In genomic region chr5:1851290-1851934, GRCh38 we compare ENCODE assay signal across 31 cellular contexts. TPM values are rescaled to one million over a fixed set of nuclear protein-coding genes. Genes with fewer than 3 reads are reported as not detected.
DNase-seq lines count a peak whose midpoint lies in the region; ATAC-seq and TF ChIP-seq lines count a peak whose summit lies in the region.
"Had no signal": no experiment of that assay in that cellular context is flagged by ENCODE, and none has a peak within 500 bp of the region (broad histone marks: within the 10 kb centered on the region; RNA-seq: fewer than 3 reads in every experiment).

No MANE protein-coding gene starts in this region.

- H3K9me3 Mint-ChIP-seq in nephron, result peaks cover 2% of the 10 kb centered on the region
- H3K9me3 Mint-ChIP-seq: activated CD4-positive, alpha-beta memory T cell treated with anti-CD3 and anti-CD28 coated beads for 36 hours had no signal

- H3K36me3 ChIP-seq in IMR-90 (ENCODE audit: control insufficient read depth, insufficient read depth, low read length) (no peaks in the 10 kb centered on the region), iPS DF 6.9 (ENCODE audit: control insufficient read depth, insufficient read depth, low read length) (no peaks in the 10 kb centered on the region; the same call in 1 of the 2 replicates)
- H3K36me3 ChIP-seq: lower lobe of right lung, uterus had no signal

- no peak overlapping the region for H4K91ac ChIP-seq in IMR-90 (ENCODE audit: insufficient read depth, low read depth, low read length)

- H3K4me1 ChIP-seq in IMR-90 (ENCODE audit: control insufficient read depth, insufficient read depth, low read length) (no peaks in the 10 kb centered on the region), iPS DF 6.9 (ENCODE audit: control insufficient read depth, insufficient read depth, low read length) (peaks cover 4% of the 10 kb centered on the region)
- H3K4me1 ChIP-seq: Caco-2, lower lobe of right lung had no signal

- H2BK120ac ChIP-seq in IMR-90 (ENCODE audit: low read depth, low read length), result no peak overlapping the region

- H3K4me1 Mint-ChIP-seq in nephron, result no peaks in the 10 kb centered on the region

- BruUV-seq in IMR-90 (replicated peaks; lab: Mats Ljungman, UMichigan), result no TSS peak

- no peak for TF ChIP-seq CTCF in IMR-90 (conservative IDR thresholded peaks at IDR 0.05; ENCODE audit: low read depth, low read length)
- TF ChIP-seq CTCF in nephron (IDR thresholded peaks at IDR 0.05; ENCODE audit: unreplicated experiment in 3 of 3), result no peak

- H4K20me1 ChIP-seq in IMR-90 (ENCODE audit: insufficient read depth, low read length), result no peaks in the 10 kb centered on the region

- H3K4me2 ChIP-seq in IMR-90 (ENCODE audit: low read depth, low read length), result no peak overlapping the region

- CTCF ChIA-PET in IMR-90 (lab: Yijun Ruan, JAX), result no interaction called here

- TF ChIP-seq RAD21 in IMR-90 (IDR thresholded peaks at IDR 0.05; ENCODE audit: low read length), result no peak

- H4K8ac ChIP-seq in IMR-90 (ENCODE audit: low read depth in 2 of 2, low read length in 2 of 2), result no peak overlapping the region

- peak overlapping the region; percentile 30 to 66 (median 55) for H3K4me3 Mint-ChIP-seq in nephron
- H3K4me3 Mint-ChIP-seq: activated CD4-positive, alpha-beta memory T cell treated with anti-CD3 and anti-CD28 coated beads for 36 hours; activated naive CD8-positive, alpha-beta T cell had no signal

- H3K56ac ChIP-seq in IMR-90 (ENCODE audit: extremely low read depth, insufficient read depth, low read length), result no peak overlapping the region

- no peak overlapping the region for H2AK9ac ChIP-seq in IMR-90 (replicated peaks; ENCODE audit: low read depth, low read length, poor library complexity)

- H3K27me3 ChIP-seq in IMR-90 (ENCODE audit: control insufficient read depth, insufficient read depth, low read length) (peaks cover 76% of the 10 kb centered on the region), iPS DF 6.9 (ENCODE audit: control insufficient read depth, insufficient read depth, low read length) (peaks cover 18% of the 10 kb centered on the region; the same call in 1 of the 2 replicates)

- H3K4me3 ChIP-seq in IMR-90 (ENCODE audit: insufficient read depth, low read depth, low read length) (no peak overlapping the region), iPS DF 6.9 (ENCODE audit: low read length) (peak overlapping the region; percentile 9; the same call in 1 of the 2 replicates)
- H3K4me3 ChIP-seq: GM12878, lower lobe of right lung, uterus had no signal

- no peak overlapping the region for H3K4ac ChIP-seq in IMR-90 (ENCODE audit: low read depth, low read length)

- 0% methylated on average over 6 of the region's 34 CpGs; no CpG with 5 or more reads in 1 of the 2 experiments for WGBS in IMR-90 (ENCODE audit: extremely low coverage in 2 of 2, insufficient read length in 1 of 2), 2 experiments
- WGBS in iPS DF 6.9 (ENCODE audit: insufficient coverage, insufficient read length), result no CpG with 5 or more reads among the region's 34 CpGs

- H3K18ac ChIP-seq in IMR-90 (ENCODE audit: low read depth, low read length), result no peak overlapping the region

- H3K27ac ChIP-seq in IMR-90 (ENCODE audit: insufficient read depth, low read length) (no peak overlapping the region), iPS DF 6.9 (ENCODE audit: low read length) (no peak overlapping the region)
- H3K27ac ChIP-seq: lower lobe of right lung, uterus had no signal

- no peak overlapping the region for H3K9ac ChIP-seq in IMR-90 (ENCODE audit: low read depth, low read length)

- H3K36me3 Mint-ChIP-seq in nephron (ENCODE audit: low read depth), result no peaks in the 10 kb centered on the region
- H3K36me3 Mint-ChIP-seq: activated CD4-positive, alpha-beta memory T cell treated with anti-CD3 and anti-CD28 coated beads for 36 hours; activated naive CD8-positive, alpha-beta T cell had no signal

- dilution Hi-C loops in IMR-90 (cut with HindIII; ENCODE audit: low sequenced_read_pairs, unreplicated experiment), result no loop called here

- in situ Hi-C loops in IMR-90 (cut with MboI; ENCODE audit: low sequenced_read_pairs), result no loop called here

- H2BK20ac ChIP-seq in IMR-90 (ENCODE audit: low read depth, low read length), result no peak overlapping the region

- no peaks in the 10 kb centered on the region for H3K79me1 ChIP-seq in IMR-90 (ENCODE audit: low read depth in 1 of 2, low read length in 2 of 2)

- TF ChIP-seq POLR2A in IMR-90 (IDR thresholded peaks at IDR 0.05; ENCODE audit: low read depth, low read length), result no peak

- H2AFZ ChIP-seq in IMR-90 (replicated peaks; ENCODE audit: low read length, poor library complexity), result peak overlapping the region; percentile 51

- 0 out of 2 replicates have a peak, but pooled peaks have one; percentile 22 for ATAC-seq in IMR-90 (ENCODE audit: low read depth)
- ATAC-seq in GM21737 (IDR thresholded peaks at IDR 0.05; ENCODE audit: unreplicated experiment), result no peak
- no peak for ATAC-seq in activated CD4-positive, CD25-positive, alpha-beta regulatory T cell treated with anti-CD3 and anti-CD28 coated beads, Interleukin-2, amount 50 U/mL, for 24 hours
- ATAC-seq: GM12878, lower lobe of right lung had no signal

- no peak overlapping the region for H3K27ac Mint-ChIP-seq in nephron
- H3K27ac Mint-ChIP-seq: activated CD4-positive, alpha-beta memory T cell treated with anti-CD3 and anti-CD28 coated beads for 36 hours; activated naive CD8-positive, alpha-beta T cell had no signal

- no peak overlapping the region for H3K23ac ChIP-seq in IMR-90 (ENCODE audit: low read depth, low read length)

- no peak overlapping the region for H3K14ac ChIP-seq in IMR-90 (replicated peaks; ENCODE audit: low read depth, low read length)

- no peak overlapping the region for H4K5ac ChIP-seq in IMR-90 (ENCODE audit: low read depth, low read length)

- H3K9me1 ChIP-seq in IMR-90 (ENCODE audit: insufficient read depth, low read length), result no peaks in the 10 kb centered on the region

- POLR2A ChIA-PET in IMR-90 (lab: Charles Lee; ENCODE audit: unreplicated experiment), result no interaction called here

- peak; percentile 70 for DNase-seq in DMS79 treated with DMSO at 0.1 percent for 48 hours (lab: John Stamatoyannopoulos, UW)
- DNase-seq in IMR-90, result no peak
- no peak for DNase-seq in iPS DF 6.9 (ENCODE audit: low read depth, low spot score)
- no peak for DNase-seq in activated T-cell treated with anti-CD3 and anti-CD28 coated beads, Interleukin-2, amount 50 U/mL, for 48 hours
- no peak for DNase-seq in stimulated activated CD8-positive, alpha-beta memory T cell treated with anti-CD3 and anti-CD28 coated beads, Interleukin-4, amount 100 ng/mL, for 48 hours
- DNase-seq: activated CD4-positive, alpha-beta memory T cell treated with anti-CD3 and anti-CD28 coated beads for 36 hours; aorta; C1 segment of cervical spinal cord; Caco-2; central memory CD4-positive, alpha-beta T cell; glutamatergic neuron; islet precursor cell; Karpas-422; lower lobe of right lung; NCI-H187; NCI-H226; NCI-H82; nucleus accumbens; SHP77; SW 1271; T1000; uterus had no signal

- H3K9me3 ChIP-seq in IMR-90 (ENCODE audit: control insufficient read depth, insufficient read depth, low read length) (no peaks in the 10 kb centered on the region; the same call in 1 of the 2 replicates), iPS DF 6.9 (ENCODE audit: control insufficient read depth, insufficient read depth, low read length) (no peaks in the 10 kb centered on the region)
- H3K9me3 ChIP-seq: Caco-2, lower lobe of right lung, uterus had no signal

- H2BK5ac ChIP-seq in IMR-90 (ENCODE audit: low read depth, low read length, poor library complexity, severe bottlenecking), result no peak overlapping the region

- no peak overlapping the region for H2AK5ac ChIP-seq in IMR-90 (ENCODE audit: low read depth, low read length)

- no peak overlapping the region for H2BK15ac ChIP-seq in IMR-90 (ENCODE audit: low read depth, low read length)

- H3K27me3 Mint-ChIP-seq in nephron (ENCODE audit: low read depth), result peaks cover 92% of the 10 kb centered on the region

- intact Hi-C loops in IMR-90 (cut with micrococcal nuclease), result no loop called here

TF ChIP-seq in IMR-90, 13 proteins besides CTCF, POLR2A, EP300 and RAD21 (continues in another document):
- TF ChIP-seq SMC3 (IDR thresholded peaks at IDR 0.05; ENCODE audit: low read depth, low read length) (no peak), BHLHE40 (IDR thresholded peaks at IDR 0.05; ENCODE audit: low read depth, low read length) (no peak), CHD1 (IDR thresholded peaks at IDR 0.05; ENCODE audit: low read depth, low read length) (no peak), NFE2L2 (IDR thresholded peaks at IDR 0.05; ENCODE audit: low read depth, low read length) (no peak), MAFK (IDR thresholded peaks at IDR 0.05; ENCODE audit: low read depth, low read length) (no peak), ELK1 (IDR thresholded peaks at IDR 0.05; ENCODE audit: borderline replicate concordance, low read depth, low read length) (no peak), MAZ (IDR thresholded peaks at IDR 0.05; ENCODE audit: borderline replicate concordance, low read depth, low read length) (no peak)

RNA-seq across cellular contexts. Expression of gene IRX4, which starts 31.3 kb away (rescaled TPM):
- total RNA-seq in IMR-90 (2012; rRNA removed), result not detected in 2 replicates
- polyA plus RNA-seq in IMR-90 (2012; rRNA removed), result not detected in 2 replicates
- polyA plus RNA-seq in IMR-90 (2012; cell fraction: cytosol; rRNA removed), result 0.04 and 0.07 TPM in 2 replicates
- polyA plus RNA-seq in IMR-90 (2012; cell fraction: nucleus; rRNA removed; ENCODE audit: low replicate concordance), result 0.18 and 0.25 TPM in 2 replicates
- total RNA-seq: activated CD4-positive, alpha-beta memory T cell treated with anti-CD3 and anti-CD28 coated beads for 36 hours; aorta; Caco-2; dermis microvascular lymphatic vessel endothelial cell; GM12878; HT1080; lower lobe of right lung; OCI-LY7; uterus had no signal
- polyA plus RNA-seq: AG04450, aorta, GM12878 had no signal

RNA-seq across cellular contexts. Expression of gene NDUFS6, which starts 50.2 kb away (rescaled TPM):
- 10.4 and 26.9 TPM in 2 replicates for total RNA-seq in IMR-90 (2012; rRNA removed)
- 69.0 and 119 TPM in 2 replicates for polyA plus RNA-seq in IMR-90 (2012; rRNA removed)
- polyA plus RNA-seq in IMR-90 (2012; cell fraction: cytosol; rRNA removed), result 70.7 and 121 TPM in 2 replicates
- 19.3 and 45.4 TPM in 2 replicates for polyA plus RNA-seq in IMR-90 (2012; cell fraction: nucleus; rRNA removed; ENCODE audit: low replicate concordance)

RNA-seq across cellular contexts. Expression of gene MRPL36, which starts 51.8 kb away (rescaled TPM):
- 63.9 and 85.9 TPM in 2 replicates for total RNA-seq in IMR-90 (2012; rRNA removed)
- 103 and 134 TPM in 2 replicates for polyA plus RNA-seq in IMR-90 (2012; rRNA removed)
- 101 and 125 TPM in 2 replicates for polyA plus RNA-seq in IMR-90 (2012; cell fraction: cytosol; rRNA removed)
- polyA plus RNA-seq in IMR-90 (2012; cell fraction: nucleus; rRNA removed; ENCODE audit: low replicate concordance), result 35.7 and 44.4 TPM in 2 replicates
